In the genomic region with DNA sequence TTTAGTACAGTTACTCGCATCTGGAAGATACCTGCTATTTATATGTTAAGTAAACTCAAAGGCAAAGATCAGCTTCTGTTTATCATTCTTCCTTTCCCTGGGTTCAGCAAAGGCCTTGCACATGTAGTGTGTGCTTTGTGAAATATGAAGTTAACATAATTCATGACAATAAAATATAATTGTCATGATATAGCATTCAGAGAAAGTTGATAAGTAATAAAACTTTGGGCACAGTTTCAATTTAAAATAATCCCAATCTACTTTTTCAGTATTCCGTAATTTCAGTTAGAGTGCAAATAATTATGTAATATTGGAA, we compare ENCODE assay signal across 12 cellular contexts.
"Had no signal": no experiment of that assay in that cellular context is flagged by ENCODE, and none has a peak within 500 bp of the region (broad histone marks: within the 10 kb centered on the region; RNA-seq: fewer than 3 reads in every experiment).

No MANE protein-coding gene starts in this region.

- H3K36me3 ChIP-seq: heart left ventricle, left lung, tibial nerve had no signal

- H3K27me3 Mint-ChIP-seq: activated CD4-positive, alpha-beta memory T cell treated with anti-CD3 and anti-CD28 coated beads for 36 hours had no signal

- H3K27ac ChIP-seq: heart left ventricle, left lung, parathyroid adenoma, tibial nerve had no signal

- H3K9me3 Mint-ChIP-seq: activated CD4-positive, alpha-beta memory T cell treated with anti-CD3 and anti-CD28 coated beads for 36 hours; neural crest cell had no signal

- H3K36me3 Mint-ChIP-seq: activated CD4-positive, alpha-beta memory T cell treated with anti-CD3 and anti-CD28 coated beads for 36 hours had no signal

- H3K9me3 ChIP-seq: heart left ventricle, left lung, tibial nerve had no signal

- H3K4me3 Mint-ChIP-seq: activated CD4-positive, alpha-beta memory T cell treated with anti-CD3 and anti-CD28 coated beads for 36 hours; neural crest cell had no signal

- DNase-seq: activated CD4-positive, alpha-beta memory T cell treated with anti-CD3 and anti-CD28 coated beads for 36 hours; activated CD4-positive, alpha-beta T cell treated with anti-CD3 and anti-CD28 coated beads for 1 hour; activated CD8-positive, alpha-beta memory T cell treated with anti-CD3 and anti-CD28 coated beads, Interleukin-2, amount 50 U/mL, for 4 hours; caudate nucleus; effector memory CD4-positive, alpha-beta T cell; heart left ventricle; left lung; stimulated activated CD4-positive, alpha-beta T cell treated with anti-CD3 and anti-CD28 coated beads, Interleukin-15, amount 100 ng/mL, for 24 hours; T1000 had no signal

- H3K27ac Mint-ChIP-seq: activated CD4-positive, alpha-beta memory T cell treated with anti-CD3 and anti-CD28 coated beads for 36 hours had no signal

- ATAC-seq: heart left ventricle, left lung had no signal
